26 cellular contexts compared by ENCODE assay signal in genomic region chr10:130739016-130739756, GRCh38.
DNase-seq lines count a peak whose midpoint lies in the region; ATAC-seq, FAIRE-seq and TF ChIP-seq lines count a peak whose summit lies in the region.
"Had no signal": no experiment of that assay in that cellular context is flagged by ENCODE, and none has a peak within 500 bp of the region (broad histone marks: within the 10 kb centered on the region; RNA-seq: fewer than 3 reads in every experiment).

No MANE protein-coding gene starts in this region.

- peak; percentile 22 for DNase-seq in cardiac septum (ENCODE audit: low spot score)
- no peak for DNase-seq in left ventricle myocardium superior
- no peak for DNase-seq in HepG2 (ENCODE audit: low spot score)
- DNase-seq in spleen, result peak; percentile 41
- no peak for DNase-seq in OCI-LY7 (ENCODE audit: low spot score)
- DNase-seq in small intestine, result no peak
- DNase-seq in activated T-helper 1 cell treated with anti-CD3 and anti-CD28 coated beads, Interleukin-12 subunit alpha, Interleukin-12 subunit beta, Interleukin-2, Interleukin-4 antibody, amounts not matched to agents 30 ng/mL and 10 ng/mL and 1 ng/mL, durations not matched to agents 14 hours and 24 hours and 36 hours (ENCODE audit: low spot score), result no peak
- no peak for DNase-seq in NCI-H1930 (lab: John Stamatoyannopoulos, UW)
- DNase-seq: AML-193, KG1, MM.1S, NCI-H2081, NCI-H2171, NCI-H226, NCI-H510A, NCI-H69, SHP77 had no signal

- intact Hi-C loops in cardiac septum (cut with DNase I) (no loop called here), left ventricle myocardium superior (cut with micrococcal nuclease) (no loop called here), HepG2 (cut with micrococcal nuclease; ENCODE audit: unreplicated experiment) (no loop called here), spleen (cut with DNase I; ENCODE audit: low total_unique reads) (no loop called here), OCI-LY7 (cut with micrococcal nuclease; ENCODE audit: unreplicated experiment) (no loop called here)
- intact Hi-C loops in activated T-helper 1 cell treated with anti-CD3 and anti-CD28 coated beads, Interleukin-12 subunit alpha, Interleukin-12 subunit beta, Interleukin-2, Interleukin-4 antibody, amounts not matched to agents 30 ng/mL and 10 ng/mL and 1 ng/mL, durations not matched to agents 14 hours and 24 hours and 36 hours (cut with micrococcal nuclease), result no loop called here

- TF ChIP-seq POLR2A in HepG2 (IDR thresholded peaks at IDR 0.05; ENCODE audit: insufficient read depth in 1 of 2, low read depth in 2 of 2, low read length in 2 of 2), result no peak
- no peak for TF ChIP-seq POLR2A in spleen (IDR thresholded peaks at IDR 0.05)

- ATAC-seq in left ventricle myocardium superior (no peak), HepG2 (no peak)
- ATAC-seq: Panc1 had no signal

- no peak overlapping the region for H3K9ac ChIP-seq in HepG2 (ENCODE audit: insufficient read depth, low read depth, low read length)
- H3K9ac ChIP-seq: BLaER1 treated with 17β-estradiol and CSF1 and Interleukin-3, amounts not matched to agents 10 nM and 100 nM had no signal

- H3K36me3 Mint-ChIP-seq in activated T-helper 1 cell treated with anti-CD3 and anti-CD28 coated beads, Interleukin-12 subunit alpha, Interleukin-12 subunit beta, Interleukin-2, Interleukin-4 antibody, amounts not matched to agents 30 ng/mL and 10 ng/mL and 1 ng/mL, durations not matched to agents 14 hours and 24 hours and 36 hours (ENCODE audit: low read depth), result no peaks in the 10 kb centered on the region

- no peaks in the 10 kb centered on the region for H4K20me1 ChIP-seq in HepG2 (ENCODE audit: insufficient read depth, low read length)
- H4K20me1 ChIP-seq in OCI-LY7 (ENCODE audit: insufficient read depth, low read length), result no peaks in the 10 kb centered on the region

- POLR2A ChIA-PET in HepG2 (lab: Yijun Ruan, JAX), result no interaction called here
- POLR2A ChIA-PET in OCI-LY7 (lab: Charles Lee), result no interaction called here

- H3K4me3 ChIP-seq in HepG2 (replicated peaks in 1 of 3; ENCODE audit: insufficient read depth in 1 of 3, low read depth in 2 of 3, low read length in 3 of 3) (no peak overlapping the region), spleen (no peak overlapping the region), OCI-LY7 (ENCODE audit: low read depth, low read length, poor library complexity, severe bottlenecking) (no peak overlapping the region), small intestine (ENCODE audit: low read depth in 1 of 2, low read length in 2 of 2) (no peak overlapping the region)
- H3K4me3 ChIP-seq: BLaER1 treated with 17β-estradiol and CSF1 and Interleukin-3, amounts not matched to agents 10 nM and 100 nM had no signal

- no peaks in the 10 kb centered on the region for H3K9me2 ChIP-seq in OCI-LY7 (ENCODE audit: insufficient read depth, low read length)

- H3K4me1 ChIP-seq in HepG2 (ENCODE audit: insufficient read depth, low read length), result no peaks in the 10 kb centered on the region
- H3K4me1 ChIP-seq in spleen, result no peaks in the 10 kb centered on the region
- no peaks in the 10 kb centered on the region for H3K4me1 ChIP-seq in OCI-LY7 (ENCODE audit: insufficient read depth, low read length, poor library complexity, severe bottlenecking)
- H3K4me1 ChIP-seq in small intestine (ENCODE audit: control insufficient read depth in 2 of 2, insufficient read depth in 1 of 2, low read depth in 1 of 2, low read length in 1 of 2), result no peaks in the 10 kb centered on the region
- H3K4me1 ChIP-seq: BLaER1 treated with 17β-estradiol and CSF1 and Interleukin-3, amounts not matched to agents 10 nM and 100 nM had no signal

- H3K4me3 Mint-ChIP-seq in activated T-helper 1 cell treated with anti-CD3 and anti-CD28 coated beads, Interleukin-12 subunit alpha, Interleukin-12 subunit beta, Interleukin-2, Interleukin-4 antibody, amounts not matched to agents 30 ng/mL and 10 ng/mL and 1 ng/mL, durations not matched to agents 14 hours and 24 hours and 36 hours, result no peak overlapping the region
- H3K4me3 Mint-ChIP-seq: CD4-positive, alpha-beta T cell had no signal

- no peaks in the 10 kb centered on the region for H3K4me1 Mint-ChIP-seq in activated T-helper 1 cell treated with anti-CD3 and anti-CD28 coated beads, Interleukin-12 subunit alpha, Interleukin-12 subunit beta, Interleukin-2, Interleukin-4 antibody, amounts not matched to agents 30 ng/mL and 10 ng/mL and 1 ng/mL, durations not matched to agents 14 hours and 24 hours and 36 hours (ENCODE audit: low read depth)

- CTCF ChIA-PET in HepG2 (lab: Yijun Ruan, JAX; ENCODE audit: low intra/inter-chr PET ratio, low total read pairs) (no interaction called here), OCI-LY7 (lab: Charles Lee; ENCODE audit: unreplicated experiment) (no interaction called here)

- H3K4me2 ChIP-seq in HepG2 (ENCODE audit: low read depth, low read length), result no peak overlapping the region
- H3K4me2 ChIP-seq in OCI-LY7 (ENCODE audit: low read length), result no peak overlapping the region
- H3K4me2 ChIP-seq: BLaER1 treated with 17β-estradiol and CSF1 and Interleukin-3, amounts not matched to agents 10 nM and 100 nM had no signal

- peaks cover 4% of the 10 kb centered on the region for H3K9me3 Mint-ChIP-seq in activated T-helper 1 cell treated with anti-CD3 and anti-CD28 coated beads, Interleukin-12 subunit alpha, Interleukin-12 subunit beta, Interleukin-2, Interleukin-4 antibody, amounts not matched to agents 30 ng/mL and 10 ng/mL and 1 ng/mL, durations not matched to agents 14 hours and 24 hours and 36 hours
- H3K9me3 Mint-ChIP-seq: CD4-positive, alpha-beta T cell had no signal

- in situ Hi-C loops in HepG2 (cut with HindIII; ENCODE audit: extremely low pct_ligation_motif_present, low pct_unique_long_range_greater_than_20kb), result no loop called here

- TF ChIP-seq CTCF in HepG2 (CRISPR knock-in tag; IDR thresholded peaks at IDR 0.05), result no peak
- no peak for TF ChIP-seq CTCF in spleen (IDR thresholded peaks at IDR 0.05 in 8 of 11, conservative IDR thresholded peaks at IDR 0.05 in 3 of 11)
- no peak for TF ChIP-seq CTCF in OCI-LY7 (conservative IDR thresholded peaks at IDR 0.05; ENCODE audit: low read length)

- no peak for TF ChIP-seq RAD21 in HepG2 (CRISPR knock-in tag; IDR thresholded peaks at IDR 0.05)

- H3K27ac ChIP-seq in HepG2 (ENCODE audit: extremely low read length, insufficient read depth, low read length) (no peak overlapping the region), spleen (no peak overlapping the region), OCI-LY7 (ENCODE audit: low read depth, low read length, poor library complexity, severe bottlenecking) (no peak overlapping the region), small intestine (ENCODE audit: low read depth in 1 of 2, low read length in 1 of 2) (no peak overlapping the region)
- H3K27ac ChIP-seq: BLaER1 treated with 17β-estradiol and CSF1 and Interleukin-3, amounts not matched to agents 10 nM and 100 nM; RWPE1 had no signal

- BruUV-seq in HepG2 (replicated peaks; lab: Mats Ljungman, UMichigan), result no TSS peak
- BruUV-seq in OCI-LY7 (replicated peaks; lab: Mats Ljungman, UMichigan), result no TSS peak

- FAIRE-seq in HepG2 (lab: Jason Lieb, UNC) (no peak), small intestine (lab: Jason Lieb, UNC) (no peak)
- FAIRE-seq: A204.1, D721Med, GM19239, H54, HTR-8/SVneo had no signal

- H3K36me3 ChIP-seq in HepG2 (replicated peaks in 1 of 2; ENCODE audit: control insufficient read depth in 1 of 2, insufficient read depth in 2 of 2, low read length in 2 of 2) (no peaks in the 10 kb centered on the region), spleen (no peaks in the 10 kb centered on the region), OCI-LY7 (ENCODE audit: insufficient read depth, low read length) (no peaks in the 10 kb centered on the region), small intestine (ENCODE audit: control insufficient read depth in 2 of 2, insufficient read depth in 2 of 2, low read length in 2 of 2) (no peaks in the 10 kb centered on the region)
- H3K36me3 ChIP-seq: BLaER1 treated with 17β-estradiol and CSF1 and Interleukin-3, amounts not matched to agents 10 nM and 100 nM had no signal

- no peak overlapping the region for H3K27ac Mint-ChIP-seq in activated T-helper 1 cell treated with anti-CD3 and anti-CD28 coated beads, Interleukin-12 subunit alpha, Interleukin-12 subunit beta, Interleukin-2, Interleukin-4 antibody, amounts not matched to agents 30 ng/mL and 10 ng/mL and 1 ng/mL, durations not matched to agents 14 hours and 24 hours and 36 hours
- H3K27ac Mint-ChIP-seq: CD4-positive, alpha-beta T cell had no signal

- no peak overlapping the region for H2AFZ ChIP-seq in HepG2 (ENCODE audit: low read length)
- H2AFZ ChIP-seq in OCI-LY7 (ENCODE audit: low read length), result no peak overlapping the region

- 34% methylated on average over 6 of the region's 6 CpGs for WGBS in HepG2 (ENCODE audit: low lambda C conversion rate)
- 81 to 95% (median 85%) methylated on average over 6 of the region's 6 CpGs for WGBS in spleen, 5 donors
- 81 to 89% (median 86%) methylated on average over 6 of the region's 6 CpGs for WGBS in small intestine, 3 donors

- TF ChIP-seq EP300 in HepG2 (IDR thresholded peaks at IDR 0.05; ENCODE audit: low read depth in 2 of 2, low read length in 2 of 2), result no peak
- no peak for TF ChIP-seq EP300 in HepG2 (CRISPR knock-in tag; IDR thresholded peaks at IDR 0.05; ENCODE audit: borderline replicate concordance)

- H3K79me2 ChIP-seq in HepG2 (ENCODE audit: insufficient read depth, low read length), result no peaks in the 10 kb centered on the region
- no peaks in the 10 kb centered on the region for H3K79me2 ChIP-seq in OCI-LY7 (ENCODE audit: insufficient read depth, low read depth, low read length)

- H3K9me3 ChIP-seq in HepG2 (ENCODE audit: low read length) (no peaks in the 10 kb centered on the region), spleen (no peaks in the 10 kb centered on the region), OCI-LY7 (ENCODE audit: low read length) (no peaks in the 10 kb centered on the region), small intestine (ENCODE audit: control insufficient read depth, low read depth) (no peaks in the 10 kb centered on the region)
- H3K9me3 ChIP-seq: BLaER1 treated with 17β-estradiol and CSF1 and Interleukin-3, amounts not matched to agents 10 nM and 100 nM had no signal

- peaks cover 0 to 7% of the 10 kb centered on the region in 2 experiments; a peak in 1 of 5 replicates for H3K27me3 ChIP-seq in HepG2 (ENCODE audit: control insufficient read depth in 1 of 2, insufficient read depth in 2 of 2, low read length in 2 of 2)
- peaks cover 0 to 16% (median 0%) of the 10 kb centered on the region in 7 donors for H3K27me3 ChIP-seq in spleen (replicated peaks in 1 of 7)
- H3K27me3 ChIP-seq in small intestine (ENCODE audit: control insufficient read depth in 2 of 2, insufficient read depth in 2 of 2, low read length in 2 of 2), result no peaks in the 10 kb centered on the region
- H3K27me3 ChIP-seq: BLaER1 treated with 17β-estradiol and CSF1 and Interleukin-3, amounts not matched to agents 10 nM and 100 nM had no signal

- no peaks in the 10 kb centered on the region for H3K27me3 Mint-ChIP-seq in activated T-helper 1 cell treated with anti-CD3 and anti-CD28 coated beads, Interleukin-12 subunit alpha, Interleukin-12 subunit beta, Interleukin-2, Interleukin-4 antibody, amounts not matched to agents 30 ng/mL and 10 ng/mL and 1 ng/mL, durations not matched to agents 14 hours and 24 hours and 36 hours (ENCODE audit: insufficient read depth)
- H3K27me3 Mint-ChIP-seq: CD4-positive, alpha-beta T cell had no signal

TF ChIP-seq in HepG2, 621 proteins besides CTCF, POLR2A, EP300 and RAD21:
- TF ChIP-seq ZNF160 (CRISPR knock-in tag; IDR thresholded peaks at IDR 0.05) (no peak), CEBPB (IDR thresholded peaks at IDR 0.05; ENCODE audit: borderline replicate concordance, low read depth, low read length) (peak; percentile 72)

Comparison
In these comparisons a context has a peak if more than half of its experiments do, and no peak if none do; other contexts are left out.
1. DNase-seq: peak in cardiac septum (single experiment) and spleen (single experiment); none in left ventricle myocardium superior (single experiment), HepG2 (single experiment), OCI-LY7 (single experiment), small intestine (single experiment), activated T-helper 1 cell treated with anti-CD3 and anti-CD28 coated beads, Interleukin-12 subunit alpha, Interleukin-12 subunit beta, Interleukin-2, Interleukin-4 antibody, amounts not matched to agents 30 ng/mL and 10 ng/mL and 1 ng/mL, durations not matched to agents 14 hours and 24 hours and 36 hours (single experiment) and NCI-H1930 (0 of 2).